8 cellular contexts compared by ENCODE assay signal in the genomic region with DNA sequence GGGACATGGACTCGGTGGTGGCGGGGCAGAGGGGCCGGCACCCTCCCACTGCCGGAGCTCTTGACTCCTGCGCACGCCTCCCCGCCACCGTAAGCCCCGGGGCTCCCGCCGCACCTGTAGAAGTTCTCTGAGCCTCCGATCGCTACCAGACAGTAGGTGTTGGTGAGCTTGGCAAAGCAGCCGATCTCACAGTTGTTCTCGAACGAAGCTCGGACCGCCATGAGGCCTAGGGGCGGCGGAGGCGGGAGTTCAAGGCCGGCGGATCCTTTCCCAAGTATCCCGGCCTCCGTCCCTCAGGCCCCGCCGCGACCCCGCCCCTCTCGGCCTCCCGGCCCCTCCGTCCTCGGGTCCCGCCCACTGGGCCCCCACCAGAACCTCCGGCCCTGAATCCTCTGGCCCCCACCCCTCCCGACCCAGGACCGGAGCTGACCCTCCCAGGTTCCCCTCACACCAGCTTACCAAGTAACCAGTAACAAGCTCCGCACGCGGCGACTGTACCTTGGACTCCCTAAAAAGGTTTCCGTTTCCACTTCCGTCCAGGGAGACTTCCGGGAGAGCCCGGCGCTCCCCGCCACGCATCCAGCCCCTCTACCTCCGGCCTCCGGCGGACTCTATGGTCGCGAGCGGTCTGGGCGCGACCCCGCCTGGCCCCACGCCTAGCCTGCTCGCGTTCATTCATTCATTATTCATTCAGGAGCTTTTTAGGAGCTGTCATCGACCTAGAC. TPM values are rescaled to one million over a fixed set of nuclear protein-coding genes. Genes with fewer than 3 reads are reported as not detected.
DNase-seq lines count a peak whose midpoint lies in the region; ATAC-seq, FAIRE-seq and TF ChIP-seq lines count a peak whose summit lies in the region.

A gene (minus strand): TSS at position 506 of the 725 bp plus-strand sequence. CDS start 285 bp downstream, at position 221.

- TF ChIP-seq CTCF in colonic mucosa (IDR thresholded peaks at IDR 0.05), result no peak

- H3K27me3 Mint-ChIP-seq in activated CD4-positive, alpha-beta T cell treated with anti-CD3 and anti-CD28 coated beads for 36 hours, result no peaks in the 10 kb centered on the region

- H3K27ac ChIP-seq in colonic mucosa, result peak within 1 kb of the TSS; percentile 83
- H3K27ac ChIP-seq in layer of hippocampus (ENCODE audit: low read depth, low read length), result peak within 1 kb of the TSS; percentile 81

- DNase-seq in NCI-H510A treated with DMSO at 0.1 percent for 48 hours (lab: John Stamatoyannopoulos, UW) (peak; percentile 73), colonic mucosa (peak; percentile 89)
- DNase-seq in activated CD4-positive, alpha-beta T cell treated with anti-CD3 and anti-CD28 coated beads for 36 hours, result peak; percentile 88
- DNase-seq in stimulated activated CD4-positive, alpha-beta T cell treated with anti-CD3 and anti-CD28 coated beads, Interleukin-1b, Interleukin-23, amount 100 ng/mL, for 4 hours (ENCODE audit: low read depth in 2 of 2), result peak; percentile 42 to 71

- peak within 1 kb of the TSS; percentile 91 for H3K27ac Mint-ChIP-seq in activated CD4-positive, alpha-beta T cell treated with anti-CD3 and anti-CD28 coated beads for 36 hours

- peak; percentile 79 for TF ChIP-seq POLR2A in GM18526 (IDR thresholded peaks at IDR 0.05; ENCODE audit: extremely low read depth, insufficient read length)

- intact Hi-C loops in activated CD4-positive, alpha-beta T cell treated with anti-CD3 and anti-CD28 coated beads for 36 hours (cut with DNase I, micrococcal nuclease), result loop anchor here in 1 of 2 experiments (1.0 to 2.0 kb wide), 5 partner anchors 21 to 668 kb away; a partner anchor contains a TSS
- intact Hi-C loops in colonic mucosa (cut with DNase I), result no loop called here

- H3K4me1 Mint-ChIP-seq in activated CD4-positive, alpha-beta T cell treated with anti-CD3 and anti-CD28 coated beads for 36 hours, result peaks cover 23% of the 10 kb centered on the region

- no peaks in the 10 kb centered on the region for H3K27me3 ChIP-seq in colonic mucosa
- no peaks in the 10 kb centered on the region for H3K27me3 ChIP-seq in layer of hippocampus (ENCODE audit: control insufficient read depth, insufficient read depth, low read length)

- peak within 1 kb of the TSS; percentile 81 for H3K4me3 Mint-ChIP-seq in activated CD4-positive, alpha-beta T cell treated with anti-CD3 and anti-CD28 coated beads for 36 hours

- H3K9me3 Mint-ChIP-seq in activated CD4-positive, alpha-beta T cell treated with anti-CD3 and anti-CD28 coated beads for 36 hours (ENCODE audit: low read depth), result no peaks in the 10 kb centered on the region

- H3K9ac ChIP-seq in colonic mucosa (ENCODE audit: low read depth in 2 of 2, low read length in 2 of 2), result peak within 1 kb of the TSS; percentile 73 to 92

- peaks cover 10% of the 10 kb centered on the region for H3K4me1 ChIP-seq in colonic mucosa

- CTCF ChIA-PET in activated CD4-positive, alpha-beta T cell treated with anti-CD3 and anti-CD28 coated beads for 36 hours (lab: Charles Lee), result interaction anchor here (0.7 to 1.5 kb wide), 7 partner anchors 9 to 722 kb away, joined by 3 to 7 read pairs (median 3); a partner anchor contains a TSS

- H3K9me3 ChIP-seq in colonic mucosa, result no peaks in the 10 kb centered on the region

- peaks cover 6% of the 10 kb centered on the region for H3K36me3 ChIP-seq in colonic mucosa

- peaks cover 37% of the 10 kb centered on the region for H3K36me3 Mint-ChIP-seq in activated CD4-positive, alpha-beta T cell treated with anti-CD3 and anti-CD28 coated beads for 36 hours (ENCODE audit: low read depth)

- ATAC-seq in HG03139 (IDR thresholded peaks at IDR 0.05; ENCODE audit: unreplicated experiment), result peak; percentile 66
- peak; percentile 85 for ATAC-seq in activated CD4-positive, alpha-beta T cell treated with anti-CD3 and anti-CD28 coated beads for 36 hours

- peak; percentile 37 for FAIRE-seq in A204.1 (lab: Jason Lieb, UNC)

- peak within 1 kb of the TSS; percentile 83 for H3K4me3 ChIP-seq in colonic mucosa

- POLR2A ChIA-PET in activated CD4-positive, alpha-beta T cell treated with anti-CD3 and anti-CD28 coated beads for 36 hours (lab: Charles Lee), result interaction anchor here (0.5 to 1.5 kb wide), 9 partner anchors 13 to 1558 kb away, joined by 3 to 5 read pairs (median 3); a partner anchor contains a TSS

RNA-seq across cellular contexts. Expression of the gene that starts here (rescaled TPM):
- 100 to 1,000 TPM; 110 to 124 TPM for total RNA-seq in activated CD4-positive, alpha-beta T cell treated with anti-CD3 and anti-CD28 coated beads for 36 hours
- total RNA-seq in colonic mucosa, result 100 to 1,000 TPM; 163 to 194 TPM

Comparison
In these comparisons a context has a peak if more than half of its experiments do, and no peak if none do; other contexts are left out.
1. Peak in every context shown above with its lines: DNase-seq, ATAC-seq, H3K4me3 ChIP-seq and H3K27ac ChIP-seq.